ENCODE assay signal across 1 cellular context in genomic region chr21:41953249-41953830, GRCh38.
TF ChIP-seq lines count a peak whose summit lies in the region.

No MANE protein-coding gene starts in this region.

TF ChIP-seq in K562, 482 proteins besides CTCF, POLR2A, EP300 and RAD21 (continued from another document):
- peak; percentile 63 for TF ChIP-seq ARID4B (CRISPR knock-in tag; IDR thresholded peaks at IDR 0.05)
- TF ChIP-seq, protein P1, sequence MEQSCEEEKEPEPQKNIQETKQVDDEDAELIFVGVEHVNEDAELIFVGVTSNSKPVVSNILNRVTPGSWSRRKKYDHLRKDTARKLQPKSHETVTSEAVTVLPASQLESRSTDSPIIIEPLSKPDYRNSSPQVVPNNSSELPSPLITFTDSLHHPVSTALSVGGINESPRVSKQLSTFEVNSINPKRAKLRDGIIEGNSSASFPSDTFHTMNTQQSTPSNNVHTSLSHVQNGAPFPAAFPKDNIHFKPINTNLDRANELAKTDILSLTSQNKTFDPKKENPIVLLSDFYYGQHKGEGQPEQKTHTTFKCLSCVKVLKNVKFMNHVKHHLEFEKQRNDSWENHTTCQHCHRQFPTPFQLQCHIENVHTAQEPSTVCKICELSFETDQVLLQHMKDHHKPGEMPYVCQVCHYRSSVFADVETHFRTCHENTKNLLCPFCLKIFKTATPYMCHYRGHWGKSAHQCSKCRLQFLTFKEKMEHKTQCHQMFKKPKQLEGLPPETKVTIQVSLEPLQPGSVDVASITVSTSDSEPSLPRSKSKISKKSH (CRISPR knock-in tag; IDR thresholded peaks at IDR 0.05): no peak
- no peak for TF ChIP-seq ID3 (CRISPR knock-in tag; IDR thresholded peaks at IDR 0.05)
- peak; percentile 60; the same call in 1 of the 2 replicates for TF ChIP-seq ID3 (tag; IDR thresholded peaks at IDR 0.05)
- TF ChIP-seq MAZ (CRISPR knock-in tag; conservative IDR thresholded peaks at IDR 0.05 in 1 of 2, IDR thresholded peaks at IDR 0.05 in 1 of 2): peak in 1 of 2 experiments; percentile 19; a peak in 2 of 4 replicates
- no peak for TF ChIP-seq ZBTB1 (CRISPR knock-in tag; IDR thresholded peaks at IDR 0.05; ENCODE audit: borderline replicate concordance, low read depth)
- peak; percentile 87 for TF ChIP-seq FUS (optimal IDR thresholded peaks at IDR 0.05; ENCODE audit: low read depth, low read length)
TF ChIP-seq in K562: peak in this region for 34.
